8 cellular contexts compared by ENCODE assay signal in the genomic region with DNA sequence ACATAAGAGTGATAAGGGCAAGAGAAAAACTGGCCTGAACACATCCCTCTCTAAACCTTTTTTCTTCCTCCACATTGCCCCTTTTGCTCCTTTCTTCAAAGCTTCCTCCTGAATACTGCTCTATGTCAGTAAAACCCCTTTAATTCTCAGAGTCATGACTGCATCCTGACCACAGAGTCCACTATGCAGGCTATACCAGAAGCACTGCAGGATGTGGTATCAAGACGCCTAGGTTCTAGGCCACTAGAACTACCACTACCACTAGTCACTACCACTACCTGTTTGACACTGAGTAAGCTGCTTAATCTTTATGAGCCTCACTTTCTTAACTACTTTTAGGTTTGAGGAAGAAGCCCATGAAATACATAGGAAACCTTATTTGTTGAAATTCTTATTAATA. TPM values are rescaled to one million over a fixed set of nuclear protein-coding genes. Genes with fewer than 3 reads are reported as not detected.
DNase-seq lines count a peak whose midpoint lies in the region; ATAC-seq, FAIRE-seq and TF ChIP-seq lines count a peak whose summit lies in the region.

No MANE protein-coding gene starts in this region.

- CTCF ChIA-PET in endothelial cell of umbilical vein (lab: Charles Lee) = no interaction called here
- CTCF ChIA-PET in A673 (lab: Charles Lee) = no interaction called here

- DNase-seq in endothelial cell of umbilical vein (ENCODE audit: low read depth, low spot score) = no peak
- DNase-seq in H4 (ENCODE audit: low spot score) = no peak
- no peak for DNase-seq in A673 (ENCODE audit: low spot score)
- DNase-seq in HPDE6-E6E7 (ENCODE audit: extremely low spot score) = no peak
- no peak for DNase-seq in cardiac septum (ENCODE audit: low spot score)

- H3K4me3 ChIP-seq in endothelial cell of umbilical vein (replicated peaks in 1 of 3; ENCODE audit: insufficient read depth in 1 of 3, low read depth in 1 of 3, low read length in 3 of 3) = no peak overlapping the region
- H3K4me3 ChIP-seq in A673 (ENCODE audit: low read depth, low read length, poor library complexity, severe bottlenecking) = no peak overlapping the region

- no peak overlapping the region for H2AFZ ChIP-seq in endothelial cell of umbilical vein (ENCODE audit: low read depth, low read length)

- POLR2A ChIA-PET in endothelial cell of umbilical vein (lab: Charles Lee) = interaction anchor here (0.9 kb wide), 1 partner anchor 9 kb away, joined by 3 read pairs; no protein-coding TSS in a partner anchor
- POLR2A ChIA-PET in A673 (lab: Charles Lee; ENCODE audit: low non-redundant PET) = no interaction called here

- H3K27me3 ChIP-seq in endothelial cell of umbilical vein (ENCODE audit: control insufficient read depth in 2 of 2, insufficient read depth in 2 of 2, low read length in 2 of 2) (no peaks in the 10 kb centered on the region), A673 (replicated peaks; ENCODE audit: insufficient read depth, low read depth, low read length, poor library complexity) (no peaks in the 10 kb centered on the region)

- no peaks in the 10 kb centered on the region for H4K20me1 ChIP-seq in endothelial cell of umbilical vein (replicated peaks; ENCODE audit: control insufficient read depth, extremely low read depth, insufficient read depth, low read length)

- H3K9me3 ChIP-seq in endothelial cell of umbilical vein (replicated peaks; ENCODE audit: control insufficient read depth, insufficient read depth, low read length) (no peaks in the 10 kb centered on the region), A673 (ENCODE audit: low read depth, low read length, poor library complexity, severe bottlenecking) (no peaks in the 10 kb centered on the region)

- intact Hi-C loops in endothelial cell of umbilical vein (cut with micrococcal nuclease) (loop anchor here (5.0 to 10.0 kb wide), 2 partner anchors 181 to 394 kb away; a partner anchor contains a TSS), A673 (cut with micrococcal nuclease; ENCODE audit: unreplicated experiment) (no loop called here), cardiac septum (cut with DNase I) (no loop called here)

- peak; percentile 4 for FAIRE-seq in endothelial cell of umbilical vein (lab: Jason Lieb, UNC)

- H3K79me2 ChIP-seq in endothelial cell of umbilical vein (ENCODE audit: control insufficient read depth, insufficient read depth, low read length) = no peaks in the 10 kb centered on the region

- BruUV-seq in endothelial cell of umbilical vein (replicated peaks; lab: Mats Ljungman, UMichigan) (no TSS peak), A673 (replicated peaks; lab: Mats Ljungman, UMichigan) (no TSS peak)

- no peak for TF ChIP-seq CTCF in endothelial cell of umbilical vein (IDR thresholded peaks at IDR 0.05; ENCODE audit: extremely low read depth in 1 of 2, insufficient read depth in 1 of 2, low read depth in 1 of 2, low read length in 2 of 2)
- TF ChIP-seq CTCF in A673 (conservative IDR thresholded peaks at IDR 0.05; ENCODE audit: low read depth, low read length) = no peak

- no peak for TF ChIP-seq POLR2A in endothelial cell of umbilical vein (IDR thresholded peaks at IDR 0.05; ENCODE audit: low read depth, low read length)

- peaks cover 18% of the 10 kb centered on the region for H3K4me1 ChIP-seq in endothelial cell of umbilical vein (ENCODE audit: control insufficient read depth, extremely low read depth, insufficient read depth, low read length)
- no peaks in the 10 kb centered on the region for H3K4me1 ChIP-seq in A673 (ENCODE audit: insufficient read depth, low read length, poor library complexity, severe bottlenecking)

- H3K9me1 ChIP-seq in endothelial cell of umbilical vein (replicated peaks; ENCODE audit: control insufficient read depth, extremely low read depth, insufficient read depth, low read length) = no peaks in the 10 kb centered on the region

- no peak overlapping the region for H3K27ac ChIP-seq in endothelial cell of umbilical vein (ENCODE audit: insufficient read depth, low read depth, low read length)
- H3K27ac ChIP-seq in A673 (ENCODE audit: low read depth, low read length, poor library complexity, severe bottlenecking) = no peak overlapping the region

- dilution Hi-C loops in endothelial cell of umbilical vein (cut with MboI; ENCODE audit: extremely low pct_ligation_motif_present, low sequenced_read_pairs) = no loop called here

- H3K36me3 ChIP-seq in endothelial cell of umbilical vein (ENCODE audit: control insufficient read depth in 2 of 2, extremely low read depth in 1 of 2, insufficient read depth in 2 of 2, low read length in 2 of 2) (no peaks in the 10 kb centered on the region), A673 (ENCODE audit: insufficient read depth, low read length, poor library complexity, severe bottlenecking) (no peaks in the 10 kb centered on the region)

- H3K4me2 ChIP-seq in endothelial cell of umbilical vein (ENCODE audit: insufficient read depth, low read length) = no peak overlapping the region

- ATAC-seq in GM18511 (IDR thresholded peaks at IDR 0.05; ENCODE audit: unreplicated experiment) (peak; percentile 78), GM21390 (IDR thresholded peaks at IDR 0.05; ENCODE audit: unreplicated experiment) (peak; percentile 88), HG03378 (IDR thresholded peaks at IDR 0.05; ENCODE audit: unreplicated experiment) (peak; percentile 84)

- H3K9ac ChIP-seq in endothelial cell of umbilical vein (replicated peaks; ENCODE audit: extremely low read depth, insufficient read depth, low read length) = no peak overlapping the region

TF ChIP-seq in endothelial cell of umbilical vein, 7 proteins besides CTCF, POLR2A, EP300 and RAD21:
- no peak for TF ChIP-seq GATA2 (IDR thresholded peaks at IDR 0.05; ENCODE audit: insufficient read depth, insufficient read length, low read depth, low read length)
- TF ChIP-seq FOS (IDR thresholded peaks at IDR 0.05; ENCODE audit: borderline replicate concordance, insufficient read depth, low read length) = no peak
- no peak for TF ChIP-seq POLR2AphosphoS5 (IDR thresholded peaks at IDR 0.05; ENCODE audit: insufficient read depth, low read depth, low read length)
- TF ChIP-seq JUN (IDR thresholded peaks at IDR 0.05; ENCODE audit: borderline replicate concordance, insufficient read depth, insufficient read length, low read depth) = no peak
- TF ChIP-seq EZH2 (IDR thresholded peaks at IDR 0.05; ENCODE audit: borderline replicate concordance, low read depth, low read length, severe bottlenecking) = no peak
- TF ChIP-seq MYC (IDR thresholded peaks at IDR 0.05; ENCODE audit: low read depth, low read length) = no peak
- TF ChIP-seq, protein P1, sequence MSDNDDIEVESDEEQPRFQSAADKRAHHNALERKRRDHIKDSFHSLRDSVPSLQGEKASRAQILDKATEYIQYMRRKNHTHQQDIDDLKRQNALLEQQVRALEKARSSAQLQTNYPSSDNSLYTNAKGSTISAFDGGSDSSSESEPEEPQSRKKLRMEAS (IDR thresholded peaks at IDR 0.05; ENCODE audit: insufficient read depth, insufficient read length) = no peak
TF ChIP-seq in endothelial cell of umbilical vein: peak in this region for 0.

RNA-seq across cellular contexts. Expression of a gene that starts 38.7 kb away (rescaled TPM):
- total RNA-seq in endothelial cell of umbilical vein (12.9 and 14.9 TPM in 2 replicates), A673 (2021) (8.9 and 10.3 TPM in 2 replicates), cardiac septum (55.8 TPM)
- 5.6 and 6.5 TPM in 2 replicates for polyA plus RNA-seq in endothelial cell of umbilical vein
- 6.1 and 6.7 TPM in 2 replicates for polyA plus RNA-seq in endothelial cell of umbilical vein (2011; cell fraction: cytosol; rRNA removed)
- polyA plus RNA-seq in endothelial cell of umbilical vein (2011; cell fraction: nucleus; rRNA removed) = 21.1 and 22.5 TPM in 2 replicates
- polyA plus RNA-seq in endothelial cell of umbilical vein (2012) = 5.8 and 6.8 TPM in 2 replicates
- polyA minus RNA-seq in endothelial cell of umbilical vein = 20.8 and 26.6 TPM in 2 replicates
- not detected for polyA minus RNA-seq in endothelial cell of umbilical vein (2011; cell fraction: cytosol; rRNA and poly(A)+ RNA removed)
- polyA minus RNA-seq in endothelial cell of umbilical vein (2011; cell fraction: nucleus; rRNA and poly(A)+ RNA removed) = 28.6 and 32.4 TPM in 2 replicates
- 9.1 and 16.1 TPM in 2 replicates for total RNA-seq in H4 (2014; rRNA removed; shearing (Covaris generic))
